Comparison of ENCODE assay signal across 9 cellular contexts in genomic region chr22:39471421-39472141, GRCh38. TPM values are rescaled to one million over a fixed set of nuclear protein-coding genes. Genes with fewer than 3 reads are reported as not detected.
DNase-seq lines count a peak whose midpoint lies in the region; ATAC-seq, FAIRE-seq and TF ChIP-seq lines count a peak whose summit lies in the region.
"Had no signal": no experiment of that assay in that cellular context is flagged by ENCODE, and none has a peak within 500 bp of the region (broad histone marks: within the 10 kb centered on the region; RNA-seq: fewer than 3 reads in every experiment).

No MANE protein-coding gene starts in this region.

- peak; percentile 61 for ATAC-seq in HG03139 (IDR thresholded peaks at IDR 0.05; ENCODE audit: unreplicated experiment)
- ATAC-seq in activated CD8-positive, alpha-beta T cell treated with anti-CD3 and anti-CD28 coated beads for 36 hours = peak; percentile 87
- ATAC-seq in body of pancreas = no peak

- peak overlapping the region; percentile 90 for H3K27ac Mint-ChIP-seq in activated CD4-positive, alpha-beta T cell treated with anti-CD3 and anti-CD28 coated beads, Interleukin-2, amount 10 ng/mL, durations not matched to agents 7 days and 5 days
- no peak overlapping the region for H3K27ac Mint-ChIP-seq in activated CD8-positive, alpha-beta T cell treated with anti-CD3 and anti-CD28 coated beads for 36 hours
- H3K27ac Mint-ChIP-seq: activated naive CD4-positive, alpha-beta T cell treated with anti-CD3 and anti-CD28 coated beads, Interleukin-2, amount 50 U/mL, for 24 hours had no signal

- H3K4me3 ChIP-seq in kidney (ENCODE audit: low read length in 2 of 2) (peak overlapping the region in 1 of 2 donors; percentile 59), transverse colon (no peak overlapping the region), body of pancreas (no peak overlapping the region)

- H3K27me3 Mint-ChIP-seq in activated CD4-positive, alpha-beta T cell treated with anti-CD3 and anti-CD28 coated beads, Interleukin-2, amount 10 ng/mL, durations not matched to agents 7 days and 5 days = no peaks in the 10 kb centered on the region
- no peaks in the 10 kb centered on the region for H3K27me3 Mint-ChIP-seq in activated CD8-positive, alpha-beta T cell treated with anti-CD3 and anti-CD28 coated beads for 36 hours
- H3K27me3 Mint-ChIP-seq: activated naive CD4-positive, alpha-beta T cell treated with anti-CD3 and anti-CD28 coated beads, Interleukin-2, amount 50 U/mL, for 24 hours had no signal

- peaks cover 48% of the 10 kb centered on the region for H3K4me1 Mint-ChIP-seq in activated CD4-positive, alpha-beta T cell treated with anti-CD3 and anti-CD28 coated beads, Interleukin-2, amount 10 ng/mL, durations not matched to agents 7 days and 5 days
- peaks cover 13% of the 10 kb centered on the region for H3K4me1 Mint-ChIP-seq in activated CD8-positive, alpha-beta T cell treated with anti-CD3 and anti-CD28 coated beads for 36 hours (ENCODE audit: low read depth)

- TF ChIP-seq CTCF in activated CD8-positive, alpha-beta T cell treated with anti-CD3 and anti-CD28 coated beads for 36 hours (IDR thresholded peaks at IDR 0.05) = no peak
- no peak for TF ChIP-seq CTCF in kidney (IDR thresholded peaks at IDR 0.05; ENCODE audit: borderline replicate concordance, extremely low read depth, insufficient read depth)
- TF ChIP-seq CTCF in transverse colon (IDR thresholded peaks at IDR 0.05) = no peak
- TF ChIP-seq CTCF in body of pancreas (IDR thresholded peaks at IDR 0.05) = no peak

- H3K27ac ChIP-seq in kidney (ENCODE audit: low read depth in 2 of 2, low read length in 2 of 2) (peak overlapping the region; percentile 11 to 76), transverse colon (peak overlapping the region; percentile 59 to 82 (median 75)), body of pancreas (peak overlapping the region in 2 of 4 donors; percentile 35 to 45)

- no peak overlapping the region for H3K4me3 Mint-ChIP-seq in activated CD4-positive, alpha-beta T cell treated with anti-CD3 and anti-CD28 coated beads, Interleukin-2, amount 10 ng/mL, durations not matched to agents 7 days and 5 days
- H3K4me3 Mint-ChIP-seq in activated CD8-positive, alpha-beta T cell treated with anti-CD3 and anti-CD28 coated beads for 36 hours = no peak overlapping the region
- H3K4me3 Mint-ChIP-seq: activated naive CD4-positive, alpha-beta T cell treated with anti-CD3 and anti-CD28 coated beads, Interleukin-2, amount 50 U/mL, for 24 hours had no signal

- in situ Hi-C loops in transverse colon (cut with MboI; ENCODE audit: low pct_ligation_motif_present in 1 of 4, low pct_unique_long_range_greater_than_20kb in 1 of 4, low sequenced_read_pairs in 3 of 4) = no loop called here

- H3K27me3 ChIP-seq in transverse colon = no peaks in the 10 kb centered on the region
- H3K27me3 ChIP-seq in body of pancreas = no peaks in the 10 kb centered on the region

- H3K9ac ChIP-seq in kidney (ENCODE audit: low read length in 2 of 2) = peak overlapping the region in 1 of 2 donors; percentile 46

- H3K4me1 ChIP-seq in kidney (ENCODE audit: control insufficient read depth in 1 of 2, insufficient read depth in 1 of 2, low read depth in 1 of 2, low read length in 2 of 2) (peaks cover 31 to 43% of the 10 kb centered on the region in 2 donors), transverse colon (peaks cover 21 to 63% (median 47%) of the 10 kb centered on the region in 4 donors), body of pancreas (peaks cover 33% of the 10 kb centered on the region)

- H3K36me3 ChIP-seq in kidney (ENCODE audit: control insufficient read depth in 1 of 2, insufficient read depth in 2 of 2, low read length in 2 of 2) = no peaks in the 10 kb centered on the region
- H3K36me3 ChIP-seq in transverse colon = no peaks in the 10 kb centered on the region
- no peaks in the 10 kb centered on the region for H3K36me3 ChIP-seq in body of pancreas (replicated peaks in 1 of 2; ENCODE audit: insufficient read depth in 1 of 2, low read depth in 2 of 2)

- H3K36me3 Mint-ChIP-seq in activated CD4-positive, alpha-beta T cell treated with anti-CD3 and anti-CD28 coated beads, Interleukin-2, amount 10 ng/mL, durations not matched to agents 7 days and 5 days (ENCODE audit: low read depth) = no peaks in the 10 kb centered on the region
- H3K36me3 Mint-ChIP-seq in activated CD8-positive, alpha-beta T cell treated with anti-CD3 and anti-CD28 coated beads for 36 hours (ENCODE audit: low read depth) = no peaks in the 10 kb centered on the region
- H3K36me3 Mint-ChIP-seq: activated naive CD4-positive, alpha-beta T cell treated with anti-CD3 and anti-CD28 coated beads, Interleukin-2, amount 50 U/mL, for 24 hours had no signal

- CTCF ChIA-PET in activated CD4-positive, alpha-beta T cell treated with anti-CD3 and anti-CD28 coated beads, Interleukin-2, amount 10 ng/mL, durations not matched to agents 7 days and 5 days (lab: Charles Lee) = interaction anchor here (0.6 to 1.2 kb wide), 2 partner anchors 20 to 708 kb away, joined by 3 to 4 read pairs; no protein-coding TSS in a partner anchor
- CTCF ChIA-PET in activated CD8-positive, alpha-beta T cell treated with anti-CD3 and anti-CD28 coated beads for 36 hours (lab: Charles Lee) = interaction anchor here (1.0 to 1.2 kb wide), 3 partner anchors 11 to 141 kb away, joined by 3 to 4 read pairs (median 3); no protein-coding TSS in a partner anchor

- H3K9me3 Mint-ChIP-seq in activated CD4-positive, alpha-beta T cell treated with anti-CD3 and anti-CD28 coated beads, Interleukin-2, amount 10 ng/mL, durations not matched to agents 7 days and 5 days = no peaks in the 10 kb centered on the region
- H3K9me3 Mint-ChIP-seq in activated CD8-positive, alpha-beta T cell treated with anti-CD3 and anti-CD28 coated beads for 36 hours = no peaks in the 10 kb centered on the region
- H3K9me3 Mint-ChIP-seq: activated naive CD4-positive, alpha-beta T cell treated with anti-CD3 and anti-CD28 coated beads, Interleukin-2, amount 50 U/mL, for 24 hours had no signal

- POLR2A ChIA-PET in activated CD4-positive, alpha-beta T cell treated with anti-CD3 and anti-CD28 coated beads, Interleukin-2, amount 10 ng/mL, durations not matched to agents 7 days and 5 days (lab: Charles Lee) = no interaction called here
- POLR2A ChIA-PET in activated CD8-positive, alpha-beta T cell treated with anti-CD3 and anti-CD28 coated beads for 36 hours (lab: Charles Lee) = interaction anchor here (1.4 kb wide), 1 partner anchor 10 kb away, joined by 4 read pairs; no protein-coding TSS in a partner anchor

- FAIRE-seq in kidney (lab: Jason Lieb, UNC) = no peak

- intact Hi-C loops in activated CD8-positive, alpha-beta T cell treated with anti-CD3 and anti-CD28 coated beads for 36 hours (cut with micrococcal nuclease) = no loop called here
- intact Hi-C loops in kidney (cut with DNase I) = no loop called here
- intact Hi-C loops in transverse colon (cut with DNase I; ENCODE audit: low total_unique reads) = no loop called here
- intact Hi-C loops in body of pancreas (cut with DNase I) = no loop called here

- peak; percentile 24 for DNase-seq in activated CD4-positive, alpha-beta T cell treated with anti-CD3 and anti-CD28 coated beads, Interleukin-2, amount 10 ng/mL, durations not matched to agents 7 days and 5 days
- no peak for DNase-seq in activated CD4-positive, alpha-beta T cell treated with anti-CD3 and anti-CD28 coated beads, Interleukin-2, amount 50 U/mL, for 4 hours
- DNase-seq in activated CD8-positive, alpha-beta T cell treated with anti-CD3 and anti-CD28 coated beads for 36 hours = peak; percentile 47
- no peak for DNase-seq in kidney
- DNase-seq in transverse colon = peak; percentile 34
- no peak for DNase-seq in body of pancreas
- no peak for DNase-seq in activated CD4-positive, alpha-beta T cell treated with anti-CD3 and anti-CD28 coated beads, Interleukin-2, amount 50 U/mL, for 1 hour

- no peak for TF ChIP-seq POLR2A in transverse colon (IDR thresholded peaks at IDR 0.05)
- TF ChIP-seq POLR2A in body of pancreas (IDR thresholded peaks at IDR 0.05) = no peak

- TF ChIP-seq EP300 in transverse colon (IDR thresholded peaks at IDR 0.05; ENCODE audit: low read depth) = no peak

- H3K9me3 ChIP-seq in kidney (ENCODE audit: control insufficient read depth in 1 of 2, low read length in 2 of 2) (no peaks in the 10 kb centered on the region), transverse colon (no peaks in the 10 kb centered on the region), body of pancreas (no peaks in the 10 kb centered on the region)

- 33 to 40% methylated on average over 1 to 13 of the region's 13 CpGs for WGBS in transverse colon (ENCODE audit: low coverage in 1 of 2), 2 donors
- 43 to 56% methylated on average over 13 of the region's 13 CpGs for WGBS in body of pancreas, 2 donors

RNA-seq across cellular contexts. Expression of gene MGAT3, which starts 14.8 kb away (rescaled TPM):
- total RNA-seq in activated CD4-positive, alpha-beta T cell treated with anti-CD3 and anti-CD28 coated beads, Interleukin-2, amount 10 ng/mL, durations not matched to agents 7 days and 5 days = 10 to 100 TPM; 12.8 to 15.5 TPM
- total RNA-seq in activated CD8-positive, alpha-beta T cell treated with anti-CD3 and anti-CD28 coated beads for 36 hours = 1 to 10 TPM in 1 of 2 experiments, under 1 TPM in 1; 0.90 to 1.9 TPM
- total RNA-seq in kidney = 5.4 TPM
- 2.7 TPM for polyA plus RNA-seq in kidney (ENCODE audit: insufficient read depth, low read depth, low replicate concordance)
- total RNA-seq in transverse colon = 10 to 100 TPM in 1 of 4 donors, 1 to 10 TPM in 3; 1.2 to 10.1 (median 5.2) TPM
- total RNA-seq in body of pancreas = 1 to 10 TPM in 1 of 2 donors, under 1 TPM in 1; 0.99 to 2.9 TPM

RNA-seq across cellular contexts. Expression of gene MIEF1, which starts 30.5 kb away (rescaled TPM):
- total RNA-seq in activated CD4-positive, alpha-beta T cell treated with anti-CD3 and anti-CD28 coated beads, Interleukin-2, amount 10 ng/mL, durations not matched to agents 7 days and 5 days = 10 to 100 TPM; 34.8 to 40.0 TPM
- total RNA-seq in activated CD8-positive, alpha-beta T cell treated with anti-CD3 and anti-CD28 coated beads for 36 hours = 10 to 100 TPM; 48.2 to 51.1 TPM
- total RNA-seq in kidney (27.9 TPM), transverse colon (10 to 100 TPM; 11.5 to 31.0 (median 25.6) TPM), body of pancreas (10 to 100 TPM in 1 of 2 donors, 1 to 10 TPM in 1; 9.1 to 14.8 TPM)
- polyA plus RNA-seq in kidney (ENCODE audit: insufficient read depth, low read depth, low replicate concordance) = 13.0 TPM

RNA-seq across cellular contexts. Expression of gene ATF4, which starts 48.8 kb away (rescaled TPM):
- total RNA-seq in activated CD4-positive, alpha-beta T cell treated with anti-CD3 and anti-CD28 coated beads, Interleukin-2, amount 10 ng/mL, durations not matched to agents 7 days and 5 days = 100 to 1,000 TPM; 372 to 437 TPM
- total RNA-seq in activated CD8-positive, alpha-beta T cell treated with anti-CD3 and anti-CD28 coated beads for 36 hours = 100 to 1,000 TPM; 518 to 536 TPM
- total RNA-seq in kidney (261 TPM), transverse colon (100 to 1,000 TPM; 262 to 566 (median 339) TPM), body of pancreas (100 to 1,000 TPM; 262 to 356 TPM)
- polyA plus RNA-seq in kidney (ENCODE audit: insufficient read depth, low read depth, low replicate concordance) = 293 TPM

Comparison
In these comparisons a context has a peak if more than half of its experiments do, and no peak if none do; other contexts are left out.
1. DNase-seq: peak in activated CD4-positive, alpha-beta T cell treated with anti-CD3 and anti-CD28 coated beads, Interleukin-2, amount 10 ng/mL, durations not matched to agents 7 days and 5 days (single experiment), activated CD8-positive, alpha-beta T cell treated with anti-CD3 and anti-CD28 coated beads for 36 hours (single experiment) and transverse colon (single experiment); none in activated CD4-positive, alpha-beta T cell treated with anti-CD3 and anti-CD28 coated beads, Interleukin-2, amount 50 U/mL, for 4 hours (0 of 2), kidney (single experiment), body of pancreas (0 of 4) and activated CD4-positive, alpha-beta T cell treated with anti-CD3 and anti-CD28 coated beads, Interleukin-2, amount 50 U/mL, for 1 hour (single experiment).